ENCODE assay signal across 8 cellular contexts in genomic region chr10:73781879-73782748, GRCh38. TPM values are rescaled to one million over a fixed set of nuclear protein-coding genes. Genes with fewer than 3 reads are reported as not detected.
DNase-seq lines count a peak whose midpoint lies in the region; ATAC-seq and TF ChIP-seq lines count a peak whose summit lies in the region.

Gene CHCHD1 (plus strand): TSS chr10:73782048. CDS start chr10:73782076, 28 bp downstream.

- peaks cover 4 to 32% (median 27%) of the 10 kb centered on the region in 4 donors for H3K36me3 ChIP-seq in esophagus muscularis mucosa

- H3K9me3 ChIP-seq in esophagus muscularis mucosa: no peaks in the 10 kb centered on the region

- TF ChIP-seq POLR2A in esophagus muscularis mucosa (IDR thresholded peaks at IDR 0.05; ENCODE audit: low read depth): peak; percentile 25

- peak within 1 kb of the TSS; percentile 89 to 96 (median 92) for H3K27ac ChIP-seq in esophagus muscularis mucosa (replicated peaks in 1 of 4)

- WGBS in esophagus muscularis mucosa: under 1% methylated on average over 13 of the region's 57 CpGs

- peak within 1 kb of the TSS; percentile 71 to 98 (median 90) for H3K4me3 ChIP-seq in esophagus muscularis mucosa

- intact Hi-C loops in esophagus muscularis mucosa (cut with DNase I): no loop called here

- TF ChIP-seq CTCF in esophagus muscularis mucosa (IDR thresholded peaks at IDR 0.05): peak in 1 of 3 experiments; percentile 24

- DNase-seq in COLO668 (lab: John Stamatoyannopoulos, UW; ENCODE audit: unreplicated experiment) (peak; percentile 80), HuH-7.5 (ENCODE audit: low spot score) (peak; percentile 84), esophagus muscularis mucosa (ENCODE audit: extremely low spot score) (peak; percentile 97), myocyte (ENCODE audit: low read depth) (peak; percentile 91)
- peak; percentile 95 to 96 for DNase-seq in activated T-cell treated with anti-CD3 and anti-CD28 coated beads, Interleukin-2, amount 50 U/mL, for 48 hours
- peak; percentile 81 to 84 for DNase-seq in stimulated activated CD8-positive, alpha-beta memory T cell treated with anti-CD3 and anti-CD28 coated beads, Interleukin-7, amount 100 ng/mL, for 4 hours (ENCODE audit: low read depth in 2 of 2)

- TF ChIP-seq EP300 in esophagus muscularis mucosa (IDR thresholded peaks at IDR 0.05): no peak

- no peaks in the 10 kb centered on the region for H3K27me3 ChIP-seq in esophagus muscularis mucosa

- ATAC-seq in GM21367 (IDR thresholded peaks at IDR 0.05; ENCODE audit: unreplicated experiment): peak; percentile 50

- peaks cover 42 to 59% (median 52%) of the 10 kb centered on the region in 4 donors for H3K4me1 ChIP-seq in esophagus muscularis mucosa

TF ChIP-seq in PFSK-1, 5 proteins besides CTCF, POLR2A, EP300 and RAD21:
- TF ChIP-seq TAF1 (IDR thresholded peaks at IDR 0.05; ENCODE audit: borderline replicate concordance, insufficient read depth, low read length): peak; percentile 91
- peak; percentile 33; the same call in 1 of the 2 replicates for TF ChIP-seq SIN3A (IDR thresholded peaks at IDR 0.05; ENCODE audit: borderline replicate concordance, insufficient read depth, low read length)
- TF ChIP-seq, protein P1, sequence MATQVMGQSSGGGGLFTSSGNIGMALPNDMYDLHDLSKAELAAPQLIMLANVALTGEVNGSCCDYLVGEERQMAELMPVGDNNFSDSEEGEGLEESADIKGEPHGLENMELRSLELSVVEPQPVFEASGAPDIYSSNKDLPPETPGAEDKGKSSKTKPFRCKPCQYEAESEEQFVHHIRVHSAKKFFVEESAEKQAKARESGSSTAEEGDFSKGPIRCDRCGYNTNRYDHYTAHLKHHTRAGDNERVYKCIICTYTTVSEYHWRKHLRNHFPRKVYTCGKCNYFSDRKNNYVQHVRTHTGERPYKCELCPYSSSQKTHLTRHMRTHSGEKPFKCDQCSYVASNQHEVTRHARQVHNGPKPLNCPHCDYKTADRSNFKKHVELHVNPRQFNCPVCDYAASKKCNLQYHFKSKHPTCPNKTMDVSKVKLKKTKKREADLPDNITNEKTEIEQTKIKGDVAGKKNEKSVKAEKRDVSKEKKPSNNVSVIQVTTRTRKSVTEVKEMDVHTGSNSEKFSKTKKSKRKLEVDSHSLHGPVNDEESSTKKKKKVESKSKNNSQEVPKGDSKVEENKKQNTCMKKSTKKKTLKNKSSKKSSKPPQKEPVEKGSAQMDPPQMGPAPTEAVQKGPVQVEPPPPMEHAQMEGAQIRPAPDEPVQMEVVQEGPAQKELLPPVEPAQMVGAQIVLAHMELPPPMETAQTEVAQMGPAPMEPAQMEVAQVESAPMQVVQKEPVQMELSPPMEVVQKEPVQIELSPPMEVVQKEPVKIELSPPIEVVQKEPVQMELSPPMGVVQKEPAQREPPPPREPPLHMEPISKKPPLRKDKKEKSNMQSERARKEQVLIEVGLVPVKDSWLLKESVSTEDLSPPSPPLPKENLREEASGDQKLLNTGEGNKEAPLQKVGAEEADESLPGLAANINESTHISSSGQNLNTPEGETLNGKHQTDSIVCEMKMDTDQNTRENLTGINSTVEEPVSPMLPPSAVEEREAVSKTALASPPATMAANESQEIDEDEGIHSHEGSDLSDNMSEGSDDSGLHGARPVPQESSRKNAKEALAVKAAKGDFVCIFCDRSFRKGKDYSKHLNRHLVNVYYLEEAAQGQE (IDR thresholded peaks at IDR 0.05; ENCODE audit: insufficient read depth in 1 of 2, low read depth in 2 of 2, low read length in 2 of 2): no peak; a peak in 1 of 4 replicates
- peak; percentile 96 for TF ChIP-seq POLR2AphosphoS5 (IDR thresholded peaks at IDR 0.05; ENCODE audit: low read depth, low read length)
- TF ChIP-seq FOXP2 (optimal IDR thresholded peaks at IDR 0.05; ENCODE audit: borderline replicate concordance, extremely low read depth, extremely low read length, insufficient read depth): peak; percentile 60

RNA-seq across cellular contexts. Expression of gene CHCHD1, which starts in this region (rescaled TPM):
- 46.9 TPM for polyA plus RNA-seq in PFSK-1 (2012; ENCODE audit: insufficient read length, low read depth)
- total RNA-seq in esophagus muscularis mucosa (10 to 100 TPM; 14.9 to 32.0 (median 25.6) TPM), myocyte (35.6 and 45.3 TPM in 2 replicates)
- 65.3 TPM for polyA plus RNA-seq in myocyte (2012)

Comparison
In these comparisons a context has a peak if more than half of its experiments do, and no peak if none do; other contexts are left out.
1. Peak in every context shown above with its lines: DNase-seq, ATAC-seq, H3K4me3 ChIP-seq and H3K27ac ChIP-seq.